In genomic region chr5:87877023-87877422, GRCh38 we compare ENCODE assay signal across 21 cellular contexts.
DNase-seq lines count a peak whose midpoint lies in the region; ATAC-seq and TF ChIP-seq lines count a peak whose summit lies in the region.
"Had no signal": no experiment of that assay in that cellular context is flagged by ENCODE, and none has a peak within 500 bp of the region (broad histone marks: within the 10 kb centered on the region; RNA-seq: fewer than 3 reads in every experiment).

No MANE protein-coding gene starts in this region.

- POLR2A ChIA-PET in PC-3 (lab: Charles Lee; ENCODE audit: unreplicated experiment), result no interaction called here

- H3K27ac ChIP-seq in KMS-11, result no peak overlapping the region
- no peak overlapping the region for H3K27ac ChIP-seq in PC-3 (ENCODE audit: low read length)

- no peaks in the 10 kb centered on the region for H3F3A ChIP-seq in PC-3 (ENCODE audit: low read length, unreplicated experiment)

- H4K20me1 ChIP-seq in KMS-11 (ENCODE audit: insufficient read depth) (no peaks in the 10 kb centered on the region), PC-3 (ENCODE audit: low read length) (no peaks in the 10 kb centered on the region)

- peaks cover 6% of the 10 kb centered on the region for H3K4me1 ChIP-seq in KMS-11 (ENCODE audit: low read depth, poor library complexity, severe bottlenecking)
- no peaks in the 10 kb centered on the region for H3K4me1 ChIP-seq in PC-3 (ENCODE audit: insufficient read depth, low read length)
- H3K4me1 ChIP-seq: BE2C, Caco-2 had no signal

- peak overlapping the region; percentile 82 for H2AFZ ChIP-seq in KMS-11 (ENCODE audit: low read depth)
- H2AFZ ChIP-seq in PC-3 (ENCODE audit: low read length), result peak overlapping the region; percentile 2; the same call in 1 of the 2 replicates
- H2AFZ ChIP-seq: GM23338 had no signal

- DNase-seq in GM12865 (ENCODE audit: low read depth) (peak; percentile 12), PC-3 (peak; percentile 17), germinal center (ENCODE audit: low spot score) (no peak), H4 (ENCODE audit: low spot score) (no peak)
- DNase-seq: BE2C; Caco-2; CD4-positive, alpha-beta T cell; DMS153; EL; MV-4-11; NCI-H187; NCI-H2107; NCI-H510A treated with DMSO at 0.1 percent for 48 hours had no signal

- CTCF ChIA-PET in PC-3 (lab: Charles Lee), result no interaction called here

- ATAC-seq in GM21526 (IDR thresholded peaks at IDR 0.05; ENCODE audit: low FRiP score, unreplicated experiment), result peak; percentile 65
- ATAC-seq in PC-3, result peak; percentile 38
- ATAC-seq in HG03095 (IDR thresholded peaks at IDR 0.05; ENCODE audit: unreplicated experiment), result no peak
- no peak for ATAC-seq in HG03159 (IDR thresholded peaks at IDR 0.05; ENCODE audit: unreplicated experiment)
- ATAC-seq: GM23338, HCT116, Panc1, Right ventricle myocardium inferior had no signal

- no peaks in the 10 kb centered on the region for H3K9me2 ChIP-seq in PC-3 (replicated peaks; ENCODE audit: low read length)

- H3K4me3 ChIP-seq in GM12865 (ENCODE audit: low read depth, low read length), result no peak overlapping the region
- no peak overlapping the region for H3K4me3 ChIP-seq in KMS-11 (IDR thresholded peaks at IDR 0.05; ENCODE audit: insufficient read depth, low read depth, low read length)
- no peak overlapping the region for H3K4me3 ChIP-seq in PC-3 (ENCODE audit: low read length)
- H3K4me3 ChIP-seq: GM23338 had no signal

- H3K4me2 ChIP-seq in KMS-11, result peak overlapping the region; percentile 47
- H3K4me2 ChIP-seq in PC-3 (ENCODE audit: low read length), result peak overlapping the region; percentile 14; the same call in 1 of the 2 replicates
- H3K4me2 ChIP-seq: GM23338 had no signal

- H3K79me2 ChIP-seq in KMS-11 (ENCODE audit: insufficient read depth, low read depth) (no peaks in the 10 kb centered on the region), PC-3 (ENCODE audit: low read length) (no peaks in the 10 kb centered on the region)

- peak overlapping the region; percentile 18; the same call in 1 of the 2 replicates for H3K9ac ChIP-seq in KMS-11
- H3K9ac ChIP-seq in PC-3 (ENCODE audit: low read length), result no peak overlapping the region

- H3K9me3 ChIP-seq in PC-3 (ENCODE audit: low read length), result no peaks in the 10 kb centered on the region
- H3K9me3 ChIP-seq: BE2C, Caco-2 had no signal

- no peak for TF ChIP-seq CTCF in GM12865 (IDR thresholded peaks at IDR 0.05; ENCODE audit: insufficient read depth, low read depth, low read length, missing control alignments)
- no peak for TF ChIP-seq CTCF in KMS-11 (conservative IDR thresholded peaks at IDR 0.05; ENCODE audit: low read depth, low read length)
- no peak for TF ChIP-seq CTCF in PC-3 (conservative IDR thresholded peaks at IDR 0.05; ENCODE audit: low read depth, low read length)

- no TSS peak for BruUV-seq in PC-3 (replicated peaks; lab: Mats Ljungman, UMichigan)

- no peaks in the 10 kb centered on the region for H3K27me3 ChIP-seq in KMS-11 (ENCODE audit: insufficient read depth, low read depth)
- H3K27me3 ChIP-seq in PC-3 (ENCODE audit: low read length), result no peaks in the 10 kb centered on the region
- H3K27me3 ChIP-seq: BE2C had no signal

- intact Hi-C loops in PC-3 (cut with micrococcal nuclease), result no loop called here

- H3K36me3 ChIP-seq in KMS-11 (ENCODE audit: insufficient read depth), result no peaks in the 10 kb centered on the region
- no peaks in the 10 kb centered on the region for H3K36me3 ChIP-seq in PC-3 (ENCODE audit: low read depth, low read length)
- H3K36me3 ChIP-seq: BE2C had no signal

Comparison
In these comparisons a context has a peak if more than half of its experiments do, and no peak if none do; other contexts are left out.
1. DNase-seq: peak in GM12865 (single experiment) and PC-3 (single experiment); none in germinal center (single experiment) and H4 (single experiment).
2. ATAC-seq: peak in GM21526 (single experiment) and PC-3 (single experiment); none in HG03095 (single experiment) and HG03159 (single experiment).